In the genomic region with DNA sequence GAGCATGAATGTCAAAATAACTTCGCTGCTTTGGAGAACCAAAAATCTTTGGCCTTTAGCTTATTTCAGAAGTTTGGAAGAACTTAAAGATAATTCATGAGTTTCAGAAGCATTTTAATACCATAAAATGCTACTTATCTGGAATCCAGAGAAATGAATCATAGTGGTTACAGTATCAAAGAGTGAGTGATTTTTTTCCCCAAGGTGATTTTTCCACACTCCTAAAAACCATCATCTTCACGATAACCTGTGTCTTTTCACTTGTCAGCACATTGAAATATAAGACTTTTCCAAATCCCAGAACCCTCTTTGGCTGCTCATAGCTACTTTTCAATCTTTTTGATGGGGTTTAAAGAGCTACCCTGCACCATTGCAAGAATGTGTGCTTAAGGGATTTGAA, we compare ENCODE assay signal across 20 cellular contexts.
"Had no signal": no experiment of that assay in that cellular context is flagged by ENCODE, and none has a peak within 500 bp of the region (broad histone marks: within the 10 kb centered on the region; RNA-seq: fewer than 3 reads in every experiment).

No MANE protein-coding gene starts in this region.

- H3K36me3 Mint-ChIP-seq: activated naive CD4-positive, alpha-beta T cell treated with anti-CD3 and anti-CD28 coated beads, Interleukin-2, amount 50 U/mL, for 72 hours; natural killer cell treated with Interleukin-12 subunit alpha and Interleukin-12 subunit beta and Interleukin-15 and Interleukin-18, amount 100 ng/mL, for 72 hours; WTC11 had no signal

- H3K4me3 ChIP-seq: right atrium auricular region, suprapubic skin had no signal

- H3K4me1 Mint-ChIP-seq: activated CD4-positive, alpha-beta memory T cell treated with anti-CD3 and anti-CD28 coated beads, Interleukin-2, amount 10 ng/mL, durations not matched to agents 7 days and 5 days; T-helper 17 cell had no signal

- H3K4me3 Mint-ChIP-seq: activated CD4-positive, alpha-beta memory T cell treated with anti-CD3 and anti-CD28 coated beads, Interleukin-2, amount 10 ng/mL, durations not matched to agents 7 days and 5 days; activated T-cell treated with anti-CD3 and anti-CD28 coated beads, Interleukin-2, amount 50 U/mL, for 24 hours; endodermal cell; natural killer cell treated with Interleukin-12 subunit alpha and Interleukin-12 subunit beta and Interleukin-15 and Interleukin-18, amount 100 ng/mL, for 72 hours; T-helper 17 cell; WTC11 had no signal

- H3K9me3 Mint-ChIP-seq: activated CD4-positive, alpha-beta memory T cell treated with anti-CD3 and anti-CD28 coated beads, Interleukin-2, amount 10 ng/mL, durations not matched to agents 7 days and 5 days; activated naive CD4-positive, alpha-beta T cell treated with anti-CD3 and anti-CD28 coated beads, Interleukin-2, amount 50 U/mL, for 72 hours; activated T-cell treated with anti-CD3 and anti-CD28 coated beads, Interleukin-2, amount 50 U/mL, for 24 hours; endodermal cell; natural killer cell treated with Interleukin-12 subunit alpha and Interleukin-12 subunit beta and Interleukin-15 and Interleukin-18, amount 100 ng/mL, for 72 hours; WTC11 had no signal

- H3K27me3 ChIP-seq: right atrium auricular region, suprapubic skin had no signal

- H3K27ac ChIP-seq: right atrium auricular region, suprapubic skin had no signal

- H3K36me3 ChIP-seq: right atrium auricular region, suprapubic skin had no signal

- H3K27ac Mint-ChIP-seq: activated CD4-positive, alpha-beta memory T cell treated with anti-CD3 and anti-CD28 coated beads, Interleukin-2, amount 10 ng/mL, durations not matched to agents 7 days and 5 days; activated naive CD4-positive, alpha-beta T cell treated with anti-CD3 and anti-CD28 coated beads, Interleukin-2, amount 50 U/mL, for 72 hours; activated T-cell treated with anti-CD3 and anti-CD28 coated beads, Interleukin-2, amount 50 U/mL, for 24 hours; endodermal cell; natural killer cell treated with Interleukin-12 subunit alpha and Interleukin-12 subunit beta and Interleukin-15 and Interleukin-18, amount 100 ng/mL, for 72 hours; T-helper 17 cell; WTC11 had no signal

- H3K27me3 Mint-ChIP-seq: activated CD4-positive, alpha-beta memory T cell treated with anti-CD3 and anti-CD28 coated beads, Interleukin-2, amount 10 ng/mL, durations not matched to agents 7 days and 5 days; natural killer cell treated with Interleukin-12 subunit alpha and Interleukin-12 subunit beta and Interleukin-15 and Interleukin-18, amount 100 ng/mL, for 72 hours had no signal

- ATAC-seq: activated naive CD4-positive, alpha-beta T cell treated with anti-CD3 and anti-CD28 coated beads, Interleukin-2, amount 50 U/mL, for 72 hours; left lobe of liver; natural killer cell treated with Interleukin-12 subunit alpha and Interleukin-12 subunit beta and Interleukin-15 and Interleukin-18, amount 100 ng/mL, for 72 hours; T-helper 17 cell; WTC11 had no signal

- H3K9me3 ChIP-seq: right atrium auricular region, suprapubic skin had no signal

- DNase-seq: activated CD4-positive, alpha-beta memory T cell treated with anti-CD3 and anti-CD28 coated beads, Interleukin-2, amount 10 ng/mL, durations not matched to agents 7 days and 5 days; activated CD4-positive, alpha-beta T cell treated with anti-CD3 and anti-CD28 coated beads for 4 hours; activated gamma-delta T cell; activated T-cell treated with anti-CD3 and anti-CD28 coated beads, Interleukin-2, amount 50 U/mL, for 24 hours; cerebellar nuclear complex; dermis blood vessel endothelial cell; endodermal cell; islet precursor cell; nucleus accumbens; small intestine; stimulated activated CD4-positive, alpha-beta T cell treated with anti-CD3 and anti-CD28 coated beads, Interleukin-4, amount 100 ng/mL, for 4 hours; stimulated activated CD8-positive, alpha-beta memory T cell treated with anti-CD3 and anti-CD28 coated beads, Interleukin-4, amount 100 ng/mL, for 48 hours; stimulated activated naive CD4-positive, alpha-beta T cell treated with Interleukin-2 at 50 U/mL for 16 hours; T-helper 17 cell had no signal
